1 cellular context compared by ENCODE assay signal in genomic region chr3:195870442-195870841, GRCh38.
TF ChIP-seq lines count a peak whose summit lies in the region.

No MANE protein-coding gene starts in this region.

TF ChIP-seq in SK-N-SH, 30 proteins besides CTCF, POLR2A, EP300 and RAD21 (continued from another document):
- TF ChIP-seq PBX3 (IDR thresholded peaks at IDR 0.05) (no peak), GABPA (IDR thresholded peaks at IDR 0.05; ENCODE audit: low read depth) (no peak), NFIC (IDR thresholded peaks at IDR 0.05; ENCODE audit: borderline replicate concordance) (no peak), EZH2phosphoT487 (IDR thresholded peaks at IDR 0.05; ENCODE audit: borderline replicate concordance, low read depth) (no peak), RXRA (IDR thresholded peaks at IDR 0.05; ENCODE audit: borderline replicate concordance, low read depth) (no peak), MXI1 (IDR thresholded peaks at IDR 0.05; ENCODE audit: low read depth, low read length) (no peak), REST (IDR thresholded peaks at IDR 0.05; ENCODE audit: low read depth, low read length) (no peak), MEF2A (IDR thresholded peaks at IDR 0.05; ENCODE audit: borderline replicate concordance, low read depth) (no peak), TAF1 (IDR thresholded peaks at IDR 0.05; ENCODE audit: borderline replicate concordance, low read depth, low read length) (no peak), GATA2 (CRISPR knock-in tag; IDR thresholded peaks at IDR 0.05) (no peak), POLR2AphosphoS5 (IDR thresholded peaks at IDR 0.05; ENCODE audit: low read depth, low read length) (no peak), FOXM1 (IDR thresholded peaks at IDR 0.05; ENCODE audit: low read depth) (no peak), USF2 (IDR thresholded peaks at IDR 0.05; ENCODE audit: borderline replicate concordance, low read depth, low read length) (no peak), JUND (IDR thresholded peaks at IDR 0.05) (no peak), SMC3 (IDR thresholded peaks at IDR 0.05; ENCODE audit: low read depth, low read length) (no peak), USF1 (IDR thresholded peaks at IDR 0.05; ENCODE audit: borderline replicate concordance, low read depth) (no peak)
